In genomic region chr3:132822266-132822665, GRCh38 we compare ENCODE assay signal across 19 cellular contexts.
DNase-seq lines count a peak whose midpoint lies in the region; ATAC-seq and TF ChIP-seq lines count a peak whose summit lies in the region.
"Had no signal": no experiment of that assay in that cellular context is flagged by ENCODE, and none has a peak within 500 bp of the region (broad histone marks: within the 10 kb centered on the region; RNA-seq: fewer than 3 reads in every experiment).

No MANE protein-coding gene starts in this region.

- no peaks in the 10 kb centered on the region for H3K9me2 ChIP-seq in MM.1S (replicated peaks; ENCODE audit: insufficient read depth, low read length)

- H3K27me3 ChIP-seq in MM.1S (replicated peaks; ENCODE audit: insufficient read depth, low read length), result no peaks in the 10 kb centered on the region

- no peak overlapping the region for H2AFZ ChIP-seq in MM.1S (ENCODE audit: low read length)

- TF ChIP-seq CTCF in MM.1S (IDR thresholded peaks at IDR 0.05; ENCODE audit: low read length), result no peak

- H3K9me3 ChIP-seq in MM.1S (replicated peaks; ENCODE audit: insufficient read depth, low read length), result no peaks in the 10 kb centered on the region
- H3K9me3 ChIP-seq: MG63 had no signal

- no peaks in the 10 kb centered on the region for H3F3A ChIP-seq in MM.1S (ENCODE audit: insufficient read depth, low read length)

- no peak overlapping the region for H3K9ac ChIP-seq in MM.1S (ENCODE audit: low read length)

- DNase-seq in DMS 273 (lab: John Stamatoyannopoulos, UW; ENCODE audit: unreplicated experiment) (peak; percentile 50), DMS 273 treated with DMSO at 0.1 percent for 48 hours (lab: John Stamatoyannopoulos, UW) (no peak), M059J (ENCODE audit: low read depth) (peak; percentile 28), astrocyte of the hippocampus (ENCODE audit: low read depth, low spot score) (peak; percentile 31), skeletal muscle cell (ENCODE audit: low read depth) (peak; percentile 39), MM.1S (no peak)
- DNase-seq: COR-L47, H7, KG1, MG63, NCI-H1092, NCI-H1436 treated with DMSO at 0.1 percent for 48 hours, NCI-H2029, NCI-H226, NCI-H524 treated with DMSO at 0.1 percent for 48 hours had no signal

- no peaks in the 10 kb centered on the region for H3K79me2 ChIP-seq in MM.1S (ENCODE audit: low read length)

- ATAC-seq in GM19023 (IDR thresholded peaks at IDR 0.05; ENCODE audit: unreplicated experiment) (no peak), GM18868 (IDR thresholded peaks at IDR 0.05; ENCODE audit: unreplicated experiment) (no peak)
- ATAC-seq: Panc1 had no signal

- no peaks in the 10 kb centered on the region for H4K20me1 ChIP-seq in MM.1S (ENCODE audit: insufficient read depth, low read length)

- H3K27ac ChIP-seq in MM.1S (ENCODE audit: low read length), result no peak overlapping the region
- H3K27ac ChIP-seq: 22Rv1 had no signal

- H3K4me1 ChIP-seq in MM.1S (ENCODE audit: low read length), result no peaks in the 10 kb centered on the region

- H3K36me3 ChIP-seq in MM.1S (replicated peaks; ENCODE audit: insufficient read depth, low read length), result no peaks in the 10 kb centered on the region
- H3K36me3 ChIP-seq: MG63 had no signal

- no peak overlapping the region for H3K4me3 ChIP-seq in skeletal muscle cell (ENCODE audit: low read depth, low read length)
- no peak overlapping the region for H3K4me3 ChIP-seq in MM.1S (ENCODE audit: low read length)
- H3K4me3 ChIP-seq: MG63 had no signal

- H3K4me2 ChIP-seq in MM.1S (ENCODE audit: low read depth, low read length), result no peak overlapping the region

Comparison
In these comparisons a context has a peak if more than half of its experiments do, and no peak if none do; other contexts are left out.
1. DNase-seq: peak in DMS 273 (single experiment), M059J (single experiment), astrocyte of the hippocampus (single experiment) and skeletal muscle cell (single experiment); none in DMS 273 treated with DMSO at 0.1 percent for 48 hours (single experiment) and MM.1S (single experiment).